ENCODE assay signal across 8 cellular contexts in the genomic region with DNA sequence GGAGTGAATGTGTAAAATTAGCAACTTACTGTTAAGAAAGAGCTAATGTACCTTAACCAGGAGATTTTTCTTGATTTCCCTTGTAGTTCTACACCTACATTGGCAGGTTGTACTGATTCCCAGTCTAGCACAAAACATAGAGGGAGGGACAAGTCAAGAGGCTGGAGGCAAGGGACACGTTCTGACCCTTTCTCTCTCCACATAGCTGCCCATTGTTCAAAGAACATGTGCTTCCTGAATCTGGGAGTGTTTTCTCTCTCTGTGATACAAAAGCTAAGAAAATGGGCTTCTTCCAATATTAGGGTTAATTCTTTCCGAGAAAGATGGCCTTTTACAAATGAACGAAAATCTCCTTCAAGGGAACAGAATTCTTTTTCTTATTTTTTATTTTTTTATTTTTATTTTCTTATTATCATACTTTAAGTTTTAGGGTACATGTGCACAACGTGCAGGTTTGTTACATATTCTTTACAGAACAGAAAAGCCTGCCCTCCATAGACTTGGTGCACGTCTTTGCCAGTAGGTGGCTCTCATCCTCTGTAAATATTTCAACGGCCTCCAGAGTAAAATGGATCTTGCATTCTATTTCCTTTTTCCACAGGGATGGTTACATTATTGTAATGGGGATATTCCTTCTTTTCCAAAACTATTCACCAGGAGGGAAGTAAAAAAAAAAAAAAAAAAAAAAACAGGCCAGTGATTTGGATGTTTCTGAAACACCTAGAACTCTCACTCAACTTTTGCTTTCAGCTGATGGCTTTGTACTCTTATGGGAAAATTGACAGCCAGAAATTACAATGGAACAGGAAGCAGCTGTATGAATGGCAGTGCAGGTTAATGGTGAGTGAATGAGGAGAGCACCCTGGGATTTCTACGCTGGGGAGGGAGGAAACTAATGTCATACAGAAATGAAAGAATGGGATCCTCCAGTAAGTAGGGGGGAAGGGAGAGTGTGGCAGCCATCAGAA. TPM values are rescaled to one million over a fixed set of nuclear protein-coding genes. Genes with fewer than 3 reads are reported as not detected.
DNase-seq lines count a peak whose midpoint lies in the region; ATAC-seq and TF ChIP-seq lines count a peak whose summit lies in the region.

No MANE protein-coding gene starts in this region.

- H3K27me3 ChIP-seq in gastroesophageal sphincter, result no peaks in the 10 kb centered on the region
- no peaks in the 10 kb centered on the region for H3K27me3 ChIP-seq in effector memory CD4-positive, alpha-beta T cell (replicated peaks; ENCODE audit: control insufficient read depth, insufficient read depth, low read length, poor library complexity, severe bottlenecking)

- H3K4me1 Mint-ChIP-seq in activated CD4-positive, alpha-beta memory T cell treated with anti-CD3 and anti-CD28 coated beads for 36 hours (ENCODE audit: low read depth), result peaks cover 1% of the 10 kb centered on the region
- H3K4me1 Mint-ChIP-seq in progenitor cell of endocrine pancreas (ENCODE audit: low read depth), result peaks cover 7% of the 10 kb centered on the region

- TF ChIP-seq EP300 in gastroesophageal sphincter (IDR thresholded peaks at IDR 0.05), result no peak

- H3K27ac Mint-ChIP-seq in activated CD4-positive, alpha-beta memory T cell treated with anti-CD3 and anti-CD28 coated beads for 36 hours, result no peak overlapping the region
- no peak overlapping the region for H3K27ac Mint-ChIP-seq in progenitor cell of endocrine pancreas

- WGBS in gastroesophageal sphincter (ENCODE audit: low coverage in 1 of 2), 2 donors, result 17 to 18% methylated on average over 5 to 7 of the region's 7 CpGs

- H3K4me3 ChIP-seq in gastroesophageal sphincter, result no peak overlapping the region
- no peak overlapping the region for H3K4me3 ChIP-seq in effector memory CD4-positive, alpha-beta T cell (ENCODE audit: insufficient read depth, low read depth, low read length, poor library complexity, severe bottlenecking)

- intact Hi-C loops in activated CD4-positive, alpha-beta memory T cell treated with anti-CD3 and anti-CD28 coated beads for 36 hours (cut with micrococcal nuclease), result loop anchor here (1.0 to 2.0 kb wide), 2 partner anchors 137 to 471 kb away; no protein-coding TSS in a partner anchor

- no peaks in the 10 kb centered on the region for H3K9me3 ChIP-seq in gastroesophageal sphincter
- H3K9me3 ChIP-seq in effector memory CD4-positive, alpha-beta T cell (ENCODE audit: control insufficient read depth, low read length), result no peaks in the 10 kb centered on the region

- no peak overlapping the region for H3K27ac ChIP-seq in gastroesophageal sphincter
- H3K27ac ChIP-seq in effector memory CD4-positive, alpha-beta T cell (ENCODE audit: insufficient read depth, low read length, poor library complexity, severe bottlenecking), result no peak overlapping the region

- CTCF ChIA-PET in activated CD4-positive, alpha-beta memory T cell treated with anti-CD3 and anti-CD28 coated beads for 36 hours (lab: Charles Lee), result interaction anchor here (0.5 to 2.7 kb wide), 18 partner anchors 8 to 926 kb away, joined by 3 to 14 read pairs (median 4); no protein-coding TSS in a partner anchor

- H3K4me1 ChIP-seq in gastroesophageal sphincter, result peaks cover 0 to 15% (median 0%) of the 10 kb centered on the region in 3 donors
- no peaks in the 10 kb centered on the region for H3K4me1 ChIP-seq in effector memory CD4-positive, alpha-beta T cell (ENCODE audit: control insufficient read depth, insufficient read depth, low read length, poor library complexity, severe bottlenecking)

- H3K27me3 Mint-ChIP-seq in activated CD4-positive, alpha-beta memory T cell treated with anti-CD3 and anti-CD28 coated beads for 36 hours, result no peaks in the 10 kb centered on the region
- H3K27me3 Mint-ChIP-seq in progenitor cell of endocrine pancreas, result peaks cover 34% of the 10 kb centered on the region

- H3K36me3 ChIP-seq in gastroesophageal sphincter, result peaks cover 0 to 22% of the 10 kb centered on the region in 2 donors
- peaks cover 5% of the 10 kb centered on the region for H3K36me3 ChIP-seq in effector memory CD4-positive, alpha-beta T cell (ENCODE audit: control insufficient read depth, insufficient read depth, low read length)

- no peak overlapping the region for H3K4me3 Mint-ChIP-seq in activated CD4-positive, alpha-beta memory T cell treated with anti-CD3 and anti-CD28 coated beads for 36 hours
- H3K4me3 Mint-ChIP-seq in progenitor cell of endocrine pancreas (ENCODE audit: low read depth), result no peak overlapping the region

- peak; percentile 22 for DNase-seq in activated naive CD4-positive, alpha-beta T cell treated with Interleukin-2 at 50 U/mL for 16 hours
- no peak for DNase-seq in activated naive CD4-positive, alpha-beta T cell (lab: John Stamatoyannopoulos, UW)
- DNase-seq in NCI-H2029 treated with DMSO at 0.1 percent for 48 hours (lab: John Stamatoyannopoulos, UW), result peak; percentile 27
- peak; percentile 48 for DNase-seq in activated CD4-positive, alpha-beta memory T cell treated with anti-CD3 and anti-CD28 coated beads for 36 hours
- no peak for DNase-seq in progenitor cell of endocrine pancreas (ENCODE audit: low spot score, unreplicated experiment)
- DNase-seq in effector memory CD4-positive, alpha-beta T cell, result no peak

- POLR2A ChIA-PET in activated CD4-positive, alpha-beta memory T cell treated with anti-CD3 and anti-CD28 coated beads for 36 hours (lab: Charles Lee), result no interaction called here

- peaks cover 11% of the 10 kb centered on the region for H3K36me3 Mint-ChIP-seq in activated CD4-positive, alpha-beta memory T cell treated with anti-CD3 and anti-CD28 coated beads for 36 hours
- peaks cover 3% of the 10 kb centered on the region for H3K36me3 Mint-ChIP-seq in progenitor cell of endocrine pancreas (ENCODE audit: insufficient read depth)

- TF ChIP-seq CTCF in gastroesophageal sphincter (IDR thresholded peaks at IDR 0.05) (peak; percentile 34 to 70 (median 66)), progenitor cell of endocrine pancreas (IDR thresholded peaks at IDR 0.05; ENCODE audit: unreplicated experiment) (peak; percentile 77)

- ATAC-seq in HG02571 (IDR thresholded peaks at IDR 0.05; ENCODE audit: unreplicated experiment), result peak; percentile 73
- ATAC-seq in gastroesophageal sphincter, result peak; percentile 65

- no peaks in the 10 kb centered on the region for H3K9me3 Mint-ChIP-seq in activated CD4-positive, alpha-beta memory T cell treated with anti-CD3 and anti-CD28 coated beads for 36 hours
- H3K9me3 Mint-ChIP-seq in progenitor cell of endocrine pancreas (ENCODE audit: low read depth), result no peaks in the 10 kb centered on the region

- TF ChIP-seq POLR2A in gastroesophageal sphincter (IDR thresholded peaks at IDR 0.05), result no peak

RNA-seq across cellular contexts. Expression of gene IFNA5, which starts 13.1 kb away (rescaled TPM):
- not detected for total RNA-seq in activated CD4-positive, alpha-beta memory T cell treated with anti-CD3 and anti-CD28 coated beads for 36 hours
- total RNA-seq in gastroesophageal sphincter, result not detected
- not detected in 2 replicates for total RNA-seq in progenitor cell of endocrine pancreas

RNA-seq across cellular contexts. Expression of gene KLHL9, which starts 17.0 kb away (rescaled TPM):
- 10 to 100 TPM; 15.9 to 16.0 TPM for total RNA-seq in activated CD4-positive, alpha-beta memory T cell treated with anti-CD3 and anti-CD28 coated beads for 36 hours
- total RNA-seq in gastroesophageal sphincter, result 10 to 100 TPM; 20.5 to 32.1 (median 24.4) TPM
- total RNA-seq in progenitor cell of endocrine pancreas, result 35.5 and 35.9 TPM in 2 replicates

RNA-seq across cellular contexts. Expression of gene IFNA6, which starts 32.4 kb away (rescaled TPM):
- total RNA-seq in activated CD4-positive, alpha-beta memory T cell treated with anti-CD3 and anti-CD28 coated beads for 36 hours, result not detected
- total RNA-seq in gastroesophageal sphincter (not detected), progenitor cell of endocrine pancreas (not detected in 2 replicates)

RNA-seq across cellular contexts. Expression of gene IFNA13, which starts 49.6 kb away (rescaled TPM):
- not detected for total RNA-seq in activated CD4-positive, alpha-beta memory T cell treated with anti-CD3 and anti-CD28 coated beads for 36 hours
- total RNA-seq in gastroesophageal sphincter, result not detected
- total RNA-seq in progenitor cell of endocrine pancreas, result not detected in 2 replicates

Comparison
In these comparisons a context has a peak if more than half of its experiments do, and no peak if none do; other contexts are left out.
1. DNase-seq: peak in activated naive CD4-positive, alpha-beta T cell treated with Interleukin-2 at 50 U/mL for 16 hours (single experiment), NCI-H2029 treated with DMSO at 0.1 percent for 48 hours (single experiment) and activated CD4-positive, alpha-beta memory T cell treated with anti-CD3 and anti-CD28 coated beads for 36 hours (single experiment); none in activated naive CD4-positive, alpha-beta T cell (0 of 4), progenitor cell of endocrine pancreas (single experiment) and effector memory CD4-positive, alpha-beta T cell (0 of 3).